27 cellular contexts compared by ENCODE assay signal in genomic region chr11:28703371-28703770, GRCh38.
"Had no signal": no experiment of that assay in that cellular context is flagged by ENCODE, and none has a peak within 500 bp of the region (broad histone marks: within the 10 kb centered on the region; RNA-seq: fewer than 3 reads in every experiment).

No MANE protein-coding gene starts in this region.

- ATAC-seq: heart right ventricle; left lobe of liver; mucosa of descending colon; natural killer cell treated with Interleukin-12 subunit alpha and Interleukin-12 subunit beta and Interleukin-15 and Interleukin-18, amount 100 ng/mL, for 72 hours; stimulated activated naive CD8-positive, alpha-beta T cell treated with anti-CD3 and anti-CD28 coated beads, Interleukin-15, Interleukin-2, amounts not matched to agents 100 U/mL and 50 U/mL, for 24 hours had no signal

- H3K27me3 ChIP-seq: ascending aorta, esophagus squamous epithelium, heart right ventricle, right atrium auricular region, spleen, testis, transverse colon, vagina had no signal

- H3K4me1 ChIP-seq: ascending aorta, esophagus squamous epithelium, heart right ventricle, lower lobe of right lung, right atrium auricular region, testis, transverse colon, vagina had no signal

- H3K27ac ChIP-seq: ascending aorta, esophagus squamous epithelium, heart right ventricle, lower lobe of right lung, right atrium auricular region, spleen, testis, transverse colon, vagina had no signal

- H3K4me3 ChIP-seq: ascending aorta, esophagus squamous epithelium, heart right ventricle, lower lobe of right lung, mucosa of descending colon, right atrium auricular region, spleen, testis, transverse colon, vagina had no signal

- H3K9me3 ChIP-seq: ascending aorta, esophagus squamous epithelium, heart right ventricle, lower lobe of right lung, mucosa of descending colon, right atrium auricular region, spleen, testis, transverse colon, vagina had no signal

- H3K36me3 ChIP-seq: ascending aorta, esophagus squamous epithelium, heart right ventricle, lower lobe of right lung, right atrium auricular region, spleen, transverse colon, vagina had no signal

- DNase-seq: activated CD4-positive, alpha-beta memory T cell treated with anti-CD3 and anti-CD28 coated beads for 36 hours; activated CD4-positive, alpha-beta T cell treated with anti-CD3 and anti-CD28 coated beads, Interleukin-2, amount 10 ng/mL, durations not matched to agents 24 days and 14 days; activated CD4-positive, CD25-positive, alpha-beta regulatory T cell treated with anti-CD3 and anti-CD28 coated beads, Interleukin-2, amount 50 U/mL, for 72 hours; activated CD8-positive, alpha-beta memory T cell treated with anti-CD3 and anti-CD28 coated beads, Interleukin-2, amount 50 U/mL, for 4 hours; activated gamma-delta T cell; activated naive CD4-positive, alpha-beta T cell treated with anti-CD3 and anti-CD28 coated beads, Interleukin-2, amount 10 ng/mL, durations not matched to agents 7 days and 5 days; activated naive CD8-positive, alpha-beta T cell treated with anti-CD3 and anti-CD28 coated beads, Interleukin-2, amount 10 ng/mL, durations not matched to agents 7 days and 5 days; activated T-cell treated with anti-CD3 and anti-CD28 coated beads, Interleukin-2, amount 50 U/mL, for 1 hour; central memory CD4-positive, alpha-beta T cell; endodermal cell; esophagus squamous epithelium; foreskin melanocyte; heart right ventricle; kidney glomerular epithelial cell; lower lobe of right lung; mucosa of descending colon; spleen; stimulated activated CD4-positive, alpha-beta T cell treated with anti-CD3 and anti-CD28 coated beads, Interleukin-2, amount 100 ng/mL, for 48 hours; stimulated activated naive CD8-positive, alpha-beta T cell treated with anti-CD3 and anti-CD28 coated beads, Interleukin-15, Interleukin-2, amounts not matched to agents 100 U/mL and 50 U/mL, for 24 hours; T-helper 2 cell; testis; transverse colon had no signal
